In genomic region chr14:83838221-83838620, GRCh38 we compare ENCODE assay signal across 20 cellular contexts.
"Had no signal": no experiment of that assay in that cellular context is flagged by ENCODE, and none has a peak within 500 bp of the region (broad histone marks: within the 10 kb centered on the region; RNA-seq: fewer than 3 reads in every experiment).

No MANE protein-coding gene starts in this region.

- H3K27ac ChIP-seq: dorsolateral prefrontal cortex, gastrocnemius medialis, neutrophil, psoas muscle, right lobe of liver, stomach had no signal

- H3K4me1 Mint-ChIP-seq: naive B cell; nephron; stimulated activated naive B cell treated with anti-CD40 and anti-IgM and Interleukin-4, amounts not matched to agents 10 μg/mL and 1 μg/mL and 100 μg/mL, for 72 hours had no signal

- H3K4me3 ChIP-seq: dorsolateral prefrontal cortex, gastrocnemius medialis, psoas muscle, right lobe of liver, stomach had no signal

- H3K4me1 ChIP-seq: gastrocnemius medialis, psoas muscle, right lobe of liver, stomach had no signal

- H3K27me3 Mint-ChIP-seq: naive B cell; stimulated activated naive B cell treated with anti-CD40 and anti-IgM and Interleukin-4, amounts not matched to agents 10 μg/mL and 1 μg/mL and 100 μg/mL, for 72 hours had no signal

- H3K36me3 ChIP-seq: gastrocnemius medialis, neutrophil, right lobe of liver, stomach had no signal

- H3K27me3 ChIP-seq: dorsolateral prefrontal cortex, gastrocnemius medialis, neutrophil, right lobe of liver, stomach had no signal

- H3K27ac Mint-ChIP-seq: naive B cell; nephron; stimulated activated naive B cell treated with anti-CD40 and anti-IgM and Interleukin-4, amounts not matched to agents 10 μg/mL and 1 μg/mL and 100 μg/mL, for 72 hours had no signal

- H3K4me3 Mint-ChIP-seq: mesothelial cell of epicardium; naive B cell; nephron; stimulated activated naive B cell treated with anti-CD40 and anti-IgM and Interleukin-4, amounts not matched to agents 10 μg/mL and 1 μg/mL and 100 μg/mL, for 72 hours had no signal

- H3K36me3 Mint-ChIP-seq: mesothelial cell of epicardium; naive B cell; stimulated activated naive B cell treated with anti-CD40 and anti-IgM and Interleukin-4, amounts not matched to agents 10 μg/mL and 1 μg/mL and 100 μg/mL, for 72 hours had no signal

- H3K9me3 Mint-ChIP-seq: mesothelial cell of epicardium, nephron had no signal

- H3K9me3 ChIP-seq: gastrocnemius medialis, neutrophil, psoas muscle, right lobe of liver, stomach had no signal

- ATAC-seq: gastrocnemius medialis; left lobe of liver; psoas muscle; right lobe of liver; stimulated activated naive B cell treated with anti-CD40 and anti-IgM and Interleukin-4, amounts not matched to agents 10 μg/mL and 1 μg/mL and 100 μg/mL, for 72 hours had no signal

- DNase-seq: central memory CD4-positive, alpha-beta T cell; cortex of kidney; dorsolateral prefrontal cortex; effector CD8-positive, alpha-beta T cell; gastrocnemius medialis; glutamatergic neuron; mammary epithelial cell; naive B cell; psoas muscle; retina; right lobe of liver; stimulated activated CD4-positive, alpha-beta T cell treated with anti-CD3 and anti-CD28 coated beads, Interleukin-2, amount 100 ng/mL, for 24 hours; stimulated activated CD4-positive, alpha-beta T cell treated with anti-CD3 and anti-CD28 coated beads, Interleukin-4, amount 100 ng/mL, for 4 hours; stimulated activated naive B cell treated with anti-CD40 and anti-IgM and Interleukin-4, amounts not matched to agents 10 μg/mL and 1 μg/mL and 100 μg/mL, for 72 hours; stomach; trophoblast cell had no signal
